Comparison of ENCODE assay signal across 1 cellular context in the genomic region with DNA sequence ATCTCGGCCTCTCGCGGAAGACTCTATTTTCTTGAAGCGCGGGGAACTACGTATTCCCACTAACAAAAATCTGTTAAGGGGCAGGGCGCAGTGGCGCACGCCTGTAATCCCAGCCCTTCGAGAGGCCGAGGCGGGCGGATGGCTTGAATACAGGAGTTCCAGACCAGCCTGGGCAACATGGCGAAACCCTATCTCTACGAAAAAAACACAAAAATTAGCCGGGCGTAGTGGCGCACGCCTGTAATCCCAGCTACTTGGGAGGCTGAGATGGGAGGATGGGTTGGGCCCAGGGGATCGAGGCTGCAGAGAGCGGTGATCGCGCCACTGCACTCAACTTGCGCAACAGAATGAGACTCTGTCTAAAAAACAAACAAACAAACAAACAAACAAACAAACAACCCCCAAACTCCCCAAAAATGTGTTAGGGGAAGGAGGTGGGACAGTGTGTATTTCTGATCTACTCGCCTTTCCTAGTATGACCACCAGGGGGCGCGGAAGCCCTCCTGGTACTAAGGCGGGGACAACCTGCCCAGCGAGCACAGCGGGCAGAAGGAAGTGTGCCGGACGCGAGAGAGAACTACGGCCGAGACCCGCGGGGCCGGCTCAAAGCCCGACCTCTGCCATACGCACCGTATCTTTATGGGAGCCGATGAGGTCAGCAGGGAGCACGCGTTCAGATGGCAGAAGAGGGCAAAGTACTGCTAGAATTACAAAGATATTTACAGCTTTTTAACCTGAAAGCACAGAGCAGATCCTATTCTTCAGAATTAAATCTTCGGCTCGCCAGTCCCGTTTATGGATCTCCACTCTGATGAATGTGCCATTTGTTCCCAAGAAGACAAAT.
TF ChIP-seq lines count a peak whose summit lies in the region.

No MANE protein-coding gene starts in this region.

TF ChIP-seq in HEK293, 187 proteins besides CTCF, POLR2A, EP300 and RAD21 (continued from another document):
- TF ChIP-seq, protein P1, sequence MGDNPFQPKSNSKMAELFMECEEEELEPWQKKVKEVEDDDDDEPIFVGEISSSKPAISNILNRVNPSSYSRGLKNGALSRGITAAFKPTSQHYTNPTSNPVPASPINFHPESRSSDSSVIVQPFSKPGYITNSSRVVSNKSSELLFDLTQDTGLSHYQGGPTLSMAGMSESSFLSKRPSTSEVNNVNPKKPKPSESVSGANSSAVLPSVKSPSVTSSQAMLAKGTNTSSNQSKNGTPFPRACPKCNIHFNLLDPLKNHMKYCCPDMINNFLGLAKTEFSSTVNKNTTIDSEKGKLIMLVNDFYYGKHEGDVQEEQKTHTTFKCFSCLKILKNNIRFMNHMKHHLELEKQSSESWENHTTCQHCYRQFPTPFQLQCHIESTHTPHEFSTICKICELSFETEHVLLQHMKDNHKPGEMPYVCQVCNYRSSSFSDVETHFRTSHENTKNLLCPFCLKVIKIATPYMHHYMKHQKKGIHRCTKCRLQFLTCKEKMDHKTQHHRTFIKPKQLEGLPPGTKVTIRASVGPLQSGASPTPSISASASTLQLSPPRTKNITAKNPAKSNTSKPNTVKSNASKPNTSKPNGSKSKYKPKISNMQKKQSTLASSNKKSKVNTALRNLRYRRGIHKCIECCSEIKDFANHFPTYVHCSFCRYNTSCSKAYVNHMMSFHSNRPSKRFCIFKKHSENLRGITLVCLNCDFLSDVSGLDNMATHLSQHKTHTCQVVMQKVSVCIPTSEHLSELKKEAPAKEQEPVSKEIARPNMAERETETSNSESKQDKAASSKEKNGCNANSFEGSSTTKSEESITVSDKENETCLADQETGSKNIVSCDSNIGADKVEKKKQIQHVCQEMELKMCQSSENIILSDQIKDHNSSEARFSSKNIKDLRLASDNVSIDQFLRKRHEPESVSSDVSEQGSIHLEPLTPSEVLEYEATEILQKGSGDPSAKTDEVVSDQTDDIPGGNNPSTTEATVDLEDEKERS (tag by site-specific recombination; IDR thresholded peaks at IDR 0.05) = 0 out of 2 replicates have a peak, but pooled peaks have one; percentile 32
- TF ChIP-seq ZNF658 (tag by site-specific recombination; IDR thresholded peaks at IDR 0.05) (no peak), ZNF391 (tag by site-specific recombination; IDR thresholded peaks at IDR 0.05; ENCODE audit: borderline replicate concordance, low read depth) (0 out of 2 replicates have a peak, but pooled peaks have one; percentile 34)
